ENCODE assay signal across 8 cellular contexts in the genomic region with DNA sequence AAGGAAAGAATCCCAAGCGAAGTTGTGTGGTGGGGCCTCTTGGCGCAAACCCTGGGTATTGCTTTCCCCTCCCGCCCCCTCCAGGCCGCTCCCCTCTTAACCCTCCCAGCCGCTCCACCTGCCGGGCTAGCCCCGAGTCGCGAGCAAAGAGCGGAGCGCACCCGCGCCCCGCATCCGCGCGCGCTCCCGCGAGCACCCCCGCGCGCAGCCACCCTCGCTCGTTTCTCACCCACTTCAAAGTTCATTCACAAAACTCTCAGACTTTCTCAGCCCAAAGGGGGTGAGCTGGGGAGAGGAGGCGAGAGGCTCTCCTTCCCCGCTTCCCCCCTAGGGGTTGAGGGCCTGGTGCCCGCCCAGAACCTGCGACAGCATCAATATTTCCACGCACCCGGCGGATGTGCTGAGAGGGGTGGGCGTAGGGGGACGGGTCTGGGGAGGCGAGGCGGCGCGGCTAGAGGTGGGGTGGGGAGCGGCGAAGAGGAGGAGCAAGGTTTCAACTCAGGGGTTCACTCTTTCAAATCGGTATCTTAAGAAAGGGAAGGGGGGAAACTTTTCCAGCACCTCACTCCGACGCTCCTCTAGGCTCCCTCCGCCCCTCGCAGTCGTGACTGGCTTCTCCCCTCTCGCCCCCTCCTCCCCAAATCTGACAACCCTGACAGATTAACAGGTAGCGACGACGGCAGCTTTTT. TPM values are rescaled to one million over a fixed set of nuclear protein-coding genes. Genes with fewer than 3 reads are reported as not detected.
DNase-seq lines count a peak whose midpoint lies in the region; ATAC-seq and TF ChIP-seq lines count a peak whose summit lies in the region.

No MANE protein-coding gene starts in this region.

- no peak for ATAC-seq in GM18517 (IDR thresholded peaks at IDR 0.05; ENCODE audit: unreplicated experiment)

- H3K27ac ChIP-seq in CD8-positive, alpha-beta memory T cell (ENCODE audit: low read depth, low read length) = no peak overlapping the region
- H3K27ac ChIP-seq in right atrium auricular region = peak overlapping the region; percentile 97 to 99
- peak overlapping the region; percentile 98 to 99 for H3K27ac ChIP-seq in uterus

- no peaks in the 10 kb centered on the region for H3K9me3 Mint-ChIP-seq in CD8-positive, alpha-beta memory T cell

- H3K27me3 ChIP-seq in CD8-positive, alpha-beta memory T cell (ENCODE audit: insufficient read depth, low read length, poor library complexity, severe bottlenecking) = no peaks in the 10 kb centered on the region
- H3K27me3 ChIP-seq in MG63 = no peaks in the 10 kb centered on the region; the same call in 1 of the 2 replicates
- no peaks in the 10 kb centered on the region for H3K27me3 ChIP-seq in right atrium auricular region
- no peaks in the 10 kb centered on the region for H3K27me3 ChIP-seq in uterus

- H3K4me1 ChIP-seq in CD8-positive, alpha-beta memory T cell (ENCODE audit: insufficient read depth, low read length) = peaks cover 5% of the 10 kb centered on the region
- peaks cover 0 to 5% of the 10 kb centered on the region in 2 donors for H3K4me1 ChIP-seq in right atrium auricular region
- H3K4me1 ChIP-seq in uterus = no peaks in the 10 kb centered on the region

- H3K36me3 Mint-ChIP-seq in CD8-positive, alpha-beta memory T cell = peaks cover 0 to 4% (median 0%) of the 10 kb centered on the region in 3 donors

- intact Hi-C loops in uterus (cut with DNase I; ENCODE audit: low total_unique reads) = no loop called here

- POLR2A ChIA-PET in CD8-positive, alpha-beta memory T cell (lab: Charles Lee) = interaction anchor here (0.6 to 1.1 kb wide), 4 partner anchors 56 to 120 kb away, joined by 3 to 4 read pairs (median 3); no protein-coding TSS in a partner anchor

- H3K9me3 ChIP-seq in CD8-positive, alpha-beta memory T cell (ENCODE audit: low read length) = no peaks in the 10 kb centered on the region
- H3K9me3 ChIP-seq in MG63 (no peaks in the 10 kb centered on the region), right atrium auricular region (no peaks in the 10 kb centered on the region), uterus (no peaks in the 10 kb centered on the region)

- H3K36me3 ChIP-seq in CD8-positive, alpha-beta memory T cell (ENCODE audit: insufficient read depth, low read length) = no peaks in the 10 kb centered on the region
- H3K36me3 ChIP-seq in MG63 = no peaks in the 10 kb centered on the region
- H3K36me3 ChIP-seq in right atrium auricular region = no peaks in the 10 kb centered on the region
- H3K36me3 ChIP-seq in uterus = no peaks in the 10 kb centered on the region

- peak in 1 of 2 donors; percentile 2 for TF ChIP-seq POLR2A in uterus (IDR thresholded peaks at IDR 0.05)

- peaks cover 4 to 17% of the 10 kb centered on the region in 2 donors for H3K27me3 Mint-ChIP-seq in CD8-positive, alpha-beta memory T cell

- H3K4me1 Mint-ChIP-seq in CD8-positive, alpha-beta memory T cell = peaks cover 25 to 61% (median 58%) of the 10 kb centered on the region in 3 donors

- peak overlapping the region; percentile 95 for H3K4me3 ChIP-seq in CD8-positive, alpha-beta memory T cell (ENCODE audit: low read length)
- peak overlapping the region; percentile 71 for H3K4me3 ChIP-seq in MG63
- H3K4me3 ChIP-seq in right atrium auricular region = peak overlapping the region; percentile 75 to 89
- H3K4me3 ChIP-seq in uterus = peak overlapping the region; percentile 66

- TF ChIP-seq CTCF in right atrium auricular region (IDR thresholded peaks at IDR 0.05) (peak in 1 of 2 donors; percentile 57), uterus (IDR thresholded peaks at IDR 0.05) (peak in 3 of 4 experiments; percentile 21 to 46 (median 44))

- peak overlapping the region; percentile 46 to 91 (median 68) for H3K27ac Mint-ChIP-seq in CD8-positive, alpha-beta memory T cell

- CTCF ChIA-PET in CD8-positive, alpha-beta memory T cell (lab: Charles Lee) = no interaction called here

- H3K4me3 Mint-ChIP-seq in CD8-positive, alpha-beta memory T cell = peak overlapping the region; percentile 89 to 94 (median 93)

- DNase-seq in CD8-positive, alpha-beta memory T cell = peak; percentile 42 to 93 (median 77)
- peak; percentile 32 for DNase-seq in MG63
- DNase-seq in T follicular helper cell (ENCODE audit: low read depth) = peak; percentile 74
- peak; percentile 77 for DNase-seq in activated naive CD8-positive, alpha-beta T cell treated with anti-CD3 and anti-CD28 coated beads, Interleukin-2, amount 50 U/mL, for 16 hours (ENCODE audit: low read depth, low spot score)
- peak; percentile 75 for DNase-seq in right atrium auricular region (ENCODE audit: low spot score)
- DNase-seq in putamen (ENCODE audit: low spot score) = peak; percentile 70
- DNase-seq in uterus = peak; percentile 68 to 78

RNA-seq across cellular contexts. Expression of a gene that starts 1.8 kb away (rescaled TPM):
- under 1 TPM; 0.44 to 0.57 TPM for total RNA-seq in CD8-positive, alpha-beta memory T cell
- 0.52 TPM for polyA plus RNA-seq in CD8-positive, alpha-beta memory T cell
- total RNA-seq in MG63 (2014; rRNA removed; shearing (Covaris generic); ENCODE audit: low replicate concordance) = 0.12 and 0.13 TPM in 2 replicates
- total RNA-seq in right atrium auricular region (1 to 10 TPM; 2.6 to 5.8 TPM), uterus (10 to 100 TPM in 2 of 4 donors, 1 to 10 TPM in 2; 2.4 to 50.5 (median 17.8) TPM)
